Comparison of ENCODE assay signal across 12 cellular contexts in the genomic region with DNA sequence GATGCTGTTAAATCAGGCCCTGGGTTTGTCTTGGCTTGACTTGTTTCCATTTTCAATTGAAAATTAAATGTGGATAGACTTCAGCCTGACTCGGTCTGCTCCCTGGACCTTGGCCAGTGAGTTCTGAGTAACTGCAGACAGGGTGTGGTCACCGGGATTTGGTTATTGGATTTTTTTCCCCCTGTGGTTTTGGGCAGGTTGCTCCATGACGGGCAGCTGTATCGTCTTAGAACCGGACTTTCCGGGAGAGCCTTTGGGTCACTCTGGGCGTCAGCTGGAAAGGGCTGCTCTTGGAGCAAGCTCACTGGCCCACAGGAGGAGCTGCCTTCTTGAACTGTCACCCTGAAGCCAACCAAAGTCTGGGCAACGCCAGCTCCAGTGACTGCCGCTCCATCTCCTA.
A peak's percentile ranks its signal among the peaks of the same experiment; 100 is the strongest.
DNase-seq lines count a peak whose midpoint lies in the region; ATAC-seq and TF ChIP-seq lines count a peak whose summit lies in the region.
"Had no signal": no experiment of that assay in that cellular context is flagged by ENCODE, and none has a peak within 500 bp of the region (broad histone marks: within the 10 kb centered on the region; RNA-seq: fewer than 3 reads in every experiment).

No MANE protein-coding gene starts in this region.

- H3K27ac ChIP-seq in tibial nerve (peak overlapping the region in 1 of 4 donors; percentile 15), ovary (no peak overlapping the region)
- H3K27ac ChIP-seq: right lobe of liver, upper lobe of right lung had no signal

- H3K4me3 ChIP-seq in tibial nerve (no peak overlapping the region), ovary (no peak overlapping the region)
- H3K4me3 ChIP-seq: right lobe of liver, upper lobe of right lung had no signal

- H3K4me1 Mint-ChIP-seq in HFFc6 (ENCODE audit: low read depth): peaks cover 32% of the 10 kb centered on the region

- no peak overlapping the region for H3K27ac Mint-ChIP-seq in HFFc6

- TF ChIP-seq EP300 in tibial nerve (IDR thresholded peaks at IDR 0.05) (peak in 1 of 2 donors; percentile 60), ovary (IDR thresholded peaks at IDR 0.05) (no peak)

- TF ChIP-seq POLR2A in tibial nerve (IDR thresholded peaks at IDR 0.05) (no peak), ovary (IDR thresholded peaks at IDR 0.05) (no peak)

- H3K4me1 ChIP-seq in tibial nerve (peaks cover 0 to 31% (median 0%) of the 10 kb centered on the region in 4 donors), ovary (ENCODE audit: insufficient read depth) (no peaks in the 10 kb centered on the region)
- H3K4me1 ChIP-seq: right lobe of liver had no signal

- H3K9me3 Mint-ChIP-seq in HFFc6: no peaks in the 10 kb centered on the region

- TF ChIP-seq CTCF in HFFc6 (IDR thresholded peaks at IDR 0.05) (no peak), tibial nerve (IDR thresholded peaks at IDR 0.05) (no peak), ovary (IDR thresholded peaks at IDR 0.05) (no peak)

- WGBS in tibial nerve, 2 donors: 58 to 68% methylated on average over 9 of the region's 9 CpGs
- 50 to 59% (median 51%) methylated on average over 9 of the region's 9 CpGs for WGBS in ovary, 3 donors

- intact Hi-C loops in ovary (cut with DNase I): loop anchor here in 3 of 4 donors (10.0 kb wide), 4 partner anchors 141 to 1281 kb away; no protein-coding TSS in a partner anchor

- no peaks in the 10 kb centered on the region for H3K27me3 ChIP-seq in tibial nerve
- H3K27me3 ChIP-seq in ovary: no peaks in the 10 kb centered on the region
- H3K27me3 ChIP-seq: right lobe of liver, upper lobe of right lung had no signal

- ATAC-seq in GM21825 (IDR thresholded peaks at IDR 0.05; ENCODE audit: unreplicated experiment): no peak
- ATAC-seq: upper lobe of right lung had no signal

- no peaks in the 10 kb centered on the region for H3K36me3 ChIP-seq in tibial nerve
- H3K36me3 ChIP-seq in ovary: no peaks in the 10 kb centered on the region
- H3K36me3 ChIP-seq: right lobe of liver, upper lobe of right lung had no signal

- peaks cover 4% of the 10 kb centered on the region; the same call in 1 of the 2 replicates for H3K36me3 Mint-ChIP-seq in HFFc6 (ENCODE audit: low read depth)

- H3K9me3 ChIP-seq in tibial nerve: no peaks in the 10 kb centered on the region
- no peaks in the 10 kb centered on the region for H3K9me3 ChIP-seq in ovary
- H3K9me3 ChIP-seq: right lobe of liver, upper lobe of right lung had no signal

- peak overlapping the region; percentile 29; the same call in 1 of the 2 replicates for H3K4me3 Mint-ChIP-seq in HFFc6

- DNase-seq in HFFc6 (peak; percentile 68), astrocyte of the hippocampus (ENCODE audit: low read depth, low spot score) (peak; percentile 73), hepatic stellate cell (ENCODE audit: low spot score) (peak; percentile 39), tibial nerve (ENCODE audit: low spot score in 2 of 2) (peak; percentile 41 to 78), ovary (no peak), HUDEP-2 (lab: John Stamatoyannopoulos, UW; ENCODE audit: unreplicated experiment in 76 of 76) (no peak)
- DNase-seq: activated CD8-positive, alpha-beta memory T cell treated with anti-CD3 and anti-CD28 coated beads, Interleukin-2, amount 50 U/mL, for 4 hours; DMS53; NCI-H2029; right lobe of liver; upper lobe of right lung had no signal

- H3K27me3 Mint-ChIP-seq in HFFc6 (ENCODE audit: insufficient read depth): no peaks in the 10 kb centered on the region; the same call in none of the 2 replicates

Comparison
In these comparisons a context has a peak if more than half of its experiments do, and no peak if none do; other contexts are left out.
1. DNase-seq: peak in HFFc6 (single experiment), astrocyte of the hippocampus (single experiment), hepatic stellate cell (single experiment) and tibial nerve (2 of 2); none in ovary (0 of 5) and HUDEP-2 (0 of 76).